8 cellular contexts compared by ENCODE assay signal in genomic region chr21:36028127-36029069, GRCh38. TPM values are rescaled to one million over a fixed set of nuclear protein-coding genes. Genes with fewer than 3 reads are reported as not detected.
DNase-seq lines count a peak whose midpoint lies in the region; ATAC-seq and TF ChIP-seq lines count a peak whose summit lies in the region.

No MANE protein-coding gene starts in this region.

- no peak overlapping the region for H3K4me2 ChIP-seq in mesendoderm (ENCODE audit: low read length)

- H3K27ac Mint-ChIP-seq in activated CD8-positive, alpha-beta T cell treated with anti-CD3 and anti-CD28 coated beads for 36 hours = no peak overlapping the region

- H3K27me3 Mint-ChIP-seq in activated CD8-positive, alpha-beta T cell treated with anti-CD3 and anti-CD28 coated beads for 36 hours = no peaks in the 10 kb centered on the region

- no peaks in the 10 kb centered on the region for H3K79me2 ChIP-seq in mesendoderm (ENCODE audit: control insufficient read depth, insufficient read depth, low read length)

- H3K4ac ChIP-seq in mesendoderm (ENCODE audit: low read depth, low read length) = no peak overlapping the region

- H3K9ac ChIP-seq in mesendoderm (ENCODE audit: low read length) = no peak overlapping the region

- H3K4me3 Mint-ChIP-seq in activated CD8-positive, alpha-beta T cell treated with anti-CD3 and anti-CD28 coated beads for 36 hours = no peak overlapping the region

- no peak overlapping the region for H3K23ac ChIP-seq in mesendoderm (ENCODE audit: low read length)

- H4K5ac ChIP-seq in mesendoderm (ENCODE audit: low read length) = no peak overlapping the region

- H3K9me3 ChIP-seq in effector memory CD4-positive, alpha-beta T cell (ENCODE audit: control insufficient read depth, low read length) = no peaks in the 10 kb centered on the region

- H2BK15ac ChIP-seq in mesendoderm (replicated peaks; ENCODE audit: low read depth) = no peak overlapping the region

- H2AK5ac ChIP-seq in mesendoderm (ENCODE audit: low read length) = no peak overlapping the region

- H3K4me1 Mint-ChIP-seq in activated CD8-positive, alpha-beta T cell treated with anti-CD3 and anti-CD28 coated beads for 36 hours (ENCODE audit: low read depth) = peaks cover 4% of the 10 kb centered on the region

- DNase-seq in NCI-H2081 (lab: John Stamatoyannopoulos, UW) = peak; percentile 45 to 53
- DNase-seq in NCI-H2081 treated with DMSO at 0.1 percent for 48 hours (lab: John Stamatoyannopoulos, UW) = no peak
- peak; percentile 62 for DNase-seq in HK-2 (ENCODE audit: unreplicated experiment)
- DNase-seq in NCI-H82 treated with DMSO at 0.1 percent for 48 hours (lab: John Stamatoyannopoulos, UW; ENCODE audit: unreplicated experiment) = peak; percentile 49
- DNase-seq in activated CD8-positive, alpha-beta T cell treated with anti-CD3 and anti-CD28 coated beads for 36 hours = peak; percentile 73
- peak; percentile 34 to 53 (median 36) for DNase-seq in effector memory CD4-positive, alpha-beta T cell
- peak; percentile 81 for DNase-seq in mesendoderm
- DNase-seq in stimulated activated CD8-positive, alpha-beta memory T cell treated with anti-CD3 and anti-CD28 coated beads, Interleukin-2, amount 100 ng/mL, for 48 hours (ENCODE audit: low read depth in 2 of 2) = peak; percentile 16 to 43

- H3K36me3 Mint-ChIP-seq in activated CD8-positive, alpha-beta T cell treated with anti-CD3 and anti-CD28 coated beads for 36 hours (ENCODE audit: low read depth) = no peaks in the 10 kb centered on the region

- WGBS in mesendoderm (ENCODE audit: extremely low coverage, insufficient coverage, low lambda C conversion rate) = no CpG with 5 or more reads among the region's 25 CpGs

- H3K36me3 ChIP-seq in effector memory CD4-positive, alpha-beta T cell (ENCODE audit: control insufficient read depth, insufficient read depth, low read length) = no peaks in the 10 kb centered on the region
- no peaks in the 10 kb centered on the region for H3K36me3 ChIP-seq in mesendoderm (ENCODE audit: control insufficient read depth, insufficient read depth, low read length)

- H3K27ac ChIP-seq in effector memory CD4-positive, alpha-beta T cell (ENCODE audit: insufficient read depth, low read length, poor library complexity, severe bottlenecking) = no peak overlapping the region
- H3K27ac ChIP-seq in mesendoderm (ENCODE audit: low read depth, low read length) = no peak overlapping the region

- H3K79me1 ChIP-seq in mesendoderm (ENCODE audit: low read length) = no peaks in the 10 kb centered on the region

- no peaks in the 10 kb centered on the region for H3K9me3 Mint-ChIP-seq in activated CD8-positive, alpha-beta T cell treated with anti-CD3 and anti-CD28 coated beads for 36 hours

- H3K56ac ChIP-seq in mesendoderm (ENCODE audit: low read length) = peak overlapping the region; percentile 22

- no peak overlapping the region for H2BK120ac ChIP-seq in mesendoderm (ENCODE audit: low read depth, low read length)

- H3K27me3 ChIP-seq in effector memory CD4-positive, alpha-beta T cell (replicated peaks; ENCODE audit: control insufficient read depth, insufficient read depth, low read length, poor library complexity, severe bottlenecking) = no peaks in the 10 kb centered on the region
- no peaks in the 10 kb centered on the region for H3K27me3 ChIP-seq in mesendoderm (ENCODE audit: insufficient read depth, low read length, poor library complexity)

- no peak overlapping the region for H3K18ac ChIP-seq in mesendoderm (ENCODE audit: low read length)

- CTCF ChIA-PET in activated CD8-positive, alpha-beta T cell treated with anti-CD3 and anti-CD28 coated beads for 36 hours (lab: Charles Lee) = interaction anchor here (0.7 to 2.7 kb wide), 22 partner anchors 10 to 1336 kb away, joined by 3 to 10 read pairs (median 3); no protein-coding TSS in a partner anchor

- peak; percentile 99 for TF ChIP-seq CTCF in activated CD8-positive, alpha-beta T cell treated with anti-CD3 and anti-CD28 coated beads for 36 hours (IDR thresholded peaks at IDR 0.05)

- peak; percentile 86 for ATAC-seq in activated CD8-positive, alpha-beta T cell treated with anti-CD3 and anti-CD28 coated beads for 36 hours

- POLR2A ChIA-PET in activated CD8-positive, alpha-beta T cell treated with anti-CD3 and anti-CD28 coated beads for 36 hours (lab: Charles Lee) = no interaction called here

- H3K4me1 ChIP-seq in effector memory CD4-positive, alpha-beta T cell (ENCODE audit: control insufficient read depth, insufficient read depth, low read length, poor library complexity, severe bottlenecking) = no peaks in the 10 kb centered on the region
- H3K4me1 ChIP-seq in mesendoderm (ENCODE audit: control insufficient read depth, low read depth, low read length) = no peaks in the 10 kb centered on the region

- no peak overlapping the region for H2BK5ac ChIP-seq in mesendoderm (ENCODE audit: low read length)

- no peak overlapping the region for H4K8ac ChIP-seq in mesendoderm (ENCODE audit: low read depth, low read length)

- intact Hi-C loops in activated CD8-positive, alpha-beta T cell treated with anti-CD3 and anti-CD28 coated beads for 36 hours (cut with micrococcal nuclease) = loop anchor here (10.0 kb wide), 1 partner anchor 84 kb away; no protein-coding TSS in a partner anchor

- H3K4me3 ChIP-seq in effector memory CD4-positive, alpha-beta T cell (ENCODE audit: insufficient read depth, low read depth, low read length, poor library complexity, severe bottlenecking) = no peak overlapping the region
- H3K4me3 ChIP-seq in mesendoderm (ENCODE audit: low read length) = no peak overlapping the region

RNA-seq across cellular contexts. Expression of gene SETD4, which starts 31.9 kb away (rescaled TPM):
- 10 to 100 TPM; 18.5 to 19.1 TPM for total RNA-seq in activated CD8-positive, alpha-beta T cell treated with anti-CD3 and anti-CD28 coated beads for 36 hours
- 20.6 TPM for polyA plus RNA-seq in mesendoderm (2013, experiment 1 of 2)
- polyA plus RNA-seq in mesendoderm (2013, experiment 2 of 2) = 22.2 TPM

RNA-seq across cellular contexts. Expression of gene CBR1, which starts 41.4 kb away (rescaled TPM):
- total RNA-seq in activated CD8-positive, alpha-beta T cell treated with anti-CD3 and anti-CD28 coated beads for 36 hours = 10 to 100 TPM; 37.1 to 43.2 TPM
- 22.3 TPM for polyA plus RNA-seq in mesendoderm (2013, experiment 1 of 2)
- polyA plus RNA-seq in mesendoderm (2013, experiment 2 of 2) = 22.2 TPM
